ENCODE assay signal across 9 cellular contexts in the genomic region with DNA sequence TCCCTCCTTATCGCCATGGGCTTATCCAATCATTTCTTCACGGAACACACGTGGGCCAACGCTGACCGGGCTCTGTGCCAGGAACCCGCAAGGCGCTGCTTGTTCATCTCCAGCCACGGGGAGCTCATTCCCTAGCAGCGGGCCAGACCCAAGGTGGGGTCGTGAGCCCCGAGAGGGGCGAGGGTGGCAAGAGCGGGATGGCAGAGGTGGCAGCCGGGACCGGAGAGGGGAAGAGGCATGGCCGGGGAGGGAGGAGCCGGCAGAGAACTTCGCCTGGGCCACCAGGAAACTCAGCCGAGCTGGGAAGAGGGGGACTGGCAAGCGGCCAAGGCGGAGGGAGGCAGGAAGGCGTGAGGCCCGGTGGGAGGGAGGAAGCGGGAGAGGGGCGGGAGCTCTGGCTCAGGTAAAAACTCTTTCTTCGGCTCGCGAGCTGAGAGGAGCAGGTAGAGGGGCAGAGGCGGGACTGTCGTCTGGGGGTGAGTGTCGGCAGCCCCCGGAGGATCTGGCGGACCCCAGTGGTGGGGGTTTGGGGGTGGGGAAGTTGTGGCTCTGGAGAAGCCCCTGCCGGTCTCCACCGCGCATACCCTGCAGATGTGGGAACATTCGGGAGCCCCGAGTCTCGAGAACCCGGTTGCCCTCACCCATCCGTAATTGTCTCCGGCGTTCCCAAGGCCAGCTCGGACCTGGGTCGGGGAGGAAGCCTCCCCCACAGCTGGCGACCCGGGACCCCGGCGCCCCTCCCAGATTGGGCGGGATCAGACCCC. TPM values are rescaled to one million over a fixed set of nuclear protein-coding genes. Genes with fewer than 3 reads are reported as not detected.
DNase-seq lines count a peak whose midpoint lies in the region; ATAC-seq and TF ChIP-seq lines count a peak whose summit lies in the region.
"Had no signal": no experiment of that assay in that cellular context is flagged by ENCODE, and none has a peak within 500 bp of the region (broad histone marks: within the 10 kb centered on the region; RNA-seq: fewer than 3 reads in every experiment).

A gene with protein sequence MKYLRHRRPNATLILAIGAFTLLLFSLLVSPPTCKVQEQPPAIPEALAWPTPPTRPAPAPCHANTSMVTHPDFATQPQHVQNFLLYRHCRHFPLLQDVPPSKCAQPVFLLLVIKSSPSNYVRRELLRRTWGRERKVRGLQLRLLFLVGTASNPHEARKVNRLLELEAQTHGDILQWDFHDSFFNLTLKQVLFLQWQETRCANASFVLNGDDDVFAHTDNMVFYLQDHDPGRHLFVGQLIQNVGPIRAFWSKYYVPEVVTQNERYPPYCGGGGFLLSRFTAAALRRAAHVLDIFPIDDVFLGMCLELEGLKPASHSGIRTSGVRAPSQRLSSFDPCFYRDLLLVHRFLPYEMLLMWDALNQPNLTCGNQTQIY (plus strand): TSS at position 408 of the 764 bp plus-strand sequence. CDS start 12,670 bp downstream, outside the sequence.

- TF ChIP-seq CTCF in right lobe of liver (IDR thresholded peaks at IDR 0.05), result no peak

- H3K4me1 Mint-ChIP-seq in activated naive CD8-positive, alpha-beta T cell (ENCODE audit: low read depth), result peaks cover 57% of the 10 kb centered on the region

- ATAC-seq in right lobe of liver (peak; percentile 8 to 35 (median 28)), HG03108 (IDR thresholded peaks at IDR 0.05; ENCODE audit: unreplicated experiment) (no peak), GM18519 (IDR thresholded peaks at IDR 0.05; ENCODE audit: low FRiP score, unreplicated experiment) (no peak), GM21717 (IDR thresholded peaks at IDR 0.05; ENCODE audit: unreplicated experiment) (no peak), GM21381 (IDR thresholded peaks at IDR 0.05; ENCODE audit: unreplicated experiment) (no peak)

- H3K27ac Mint-ChIP-seq in activated naive CD8-positive, alpha-beta T cell, result peak within 1 kb of the TSS; percentile 54
- H3K27ac Mint-ChIP-seq: brain had no signal

- peak within 1 kb of the TSS in 1 of 3 donors; percentile 3 for H3K27ac ChIP-seq in right lobe of liver

- WGBS in right lobe of liver (ENCODE audit: insufficient coverage, low coverage, low lambda C conversion rate, missing lambda C conversion rate), result under 1% methylated on average over 25 of the region's 50 CpGs

- peak within 1 kb of the TSS in 2 of 3 donors; percentile 10 to 37 for H3K4me3 ChIP-seq in right lobe of liver

- peaks cover 0 to 10% (median 0%) of the 10 kb centered on the region in 4 donors for H3K4me1 ChIP-seq in right lobe of liver

- DNase-seq in COR-L47 (lab: John Stamatoyannopoulos, UW) (peak; percentile 63), HuH-7 (ENCODE audit: low spot score) (peak; percentile 62), right lobe of liver (peak in 2 of 3 donors; percentile 78 to 80)

- H3K4me3 Mint-ChIP-seq in activated naive CD8-positive, alpha-beta T cell, result peak within 1 kb of the TSS; percentile 65

- peaks cover 0 to 8% of the 10 kb centered on the region in 2 donors for H3K27me3 ChIP-seq in right lobe of liver

- peak; percentile 51 for TF ChIP-seq POLR2A in right lobe of liver (IDR thresholded peaks at IDR 0.05)

- H3K36me3 Mint-ChIP-seq in activated naive CD8-positive, alpha-beta T cell, result no peaks in the 10 kb centered on the region
- H3K36me3 Mint-ChIP-seq: brain had no signal

- no peaks in the 10 kb centered on the region for H3K36me3 ChIP-seq in right lobe of liver

- no peaks in the 10 kb centered on the region for H3K9me3 Mint-ChIP-seq in activated naive CD8-positive, alpha-beta T cell (ENCODE audit: low read depth)

- H3K9me3 ChIP-seq in right lobe of liver, result no peaks in the 10 kb centered on the region

- H3K27me3 Mint-ChIP-seq in activated naive CD8-positive, alpha-beta T cell, result no peaks in the 10 kb centered on the region

- intact Hi-C loops in right lobe of liver (cut with DNase I), result no loop called here

RNA-seq across cellular contexts. Expression of the gene that starts here (rescaled TPM):
- 10 to 100 TPM in 2 of 6 experiments, 1 to 10 TPM in 3, under 1 TPM in 1; 0.26 to 13.6 (median 3.1) TPM for total RNA-seq in right lobe of liver

Comparison
In these comparisons a context has a peak if more than half of its experiments do, and no peak if none do; other contexts are left out.
1. ATAC-seq: peak in right lobe of liver (4 of 4); none in HG03108 (single experiment), GM18519 (single experiment), GM21717 (single experiment) and GM21381 (single experiment).
2. Peak in every context shown above with its lines, with median percentiles within 50 percentile points of each other: DNase-seq.